In genomic region chr9:26892251-26893029, GRCh38 we compare ENCODE assay signal across 8 cellular contexts.
A peak's percentile ranks its signal among the peaks of the same experiment; 100 is the strongest.
DNase-seq lines count a peak whose midpoint lies in the region; ATAC-seq and TF ChIP-seq lines count a peak whose summit lies in the region.

A gene with protein sequence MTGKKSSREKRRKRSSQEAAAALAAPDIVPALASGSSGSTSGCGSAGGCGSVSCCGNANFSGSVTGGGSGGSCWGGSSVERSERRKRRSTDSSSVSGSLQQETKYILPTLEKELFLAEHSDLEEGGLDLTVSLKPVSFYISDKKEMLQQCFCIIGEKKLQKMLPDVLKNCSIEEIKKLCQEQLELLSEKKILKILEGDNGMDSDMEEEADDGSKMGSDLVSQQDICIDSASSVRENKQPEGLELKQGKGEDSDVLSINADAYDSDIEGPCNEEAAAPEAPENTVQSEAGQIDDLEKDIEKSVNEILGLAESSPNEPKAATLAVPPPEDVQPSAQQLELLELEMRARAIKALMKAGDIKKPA (minus strand): TSS chr9:26892802. CDS start chr9:26892715, 87 bp downstream.

- peak; percentile 98 for TF ChIP-seq POLR2A in erythroblast (IDR thresholded peaks at IDR 0.05; ENCODE audit: low read length)

- no peaks in the 10 kb centered on the region for H3K4me1 ChIP-seq in mucosa of stomach (ENCODE audit: control insufficient read depth, insufficient read depth, low read length)

- peak within 1 kb of the TSS; percentile 98 for H3K9ac ChIP-seq in mucosa of stomach (ENCODE audit: low read length)

- peak; percentile 35 for DNase-seq in DMS114 treated with DMSO at 0.1 percent for 48 hours (lab: John Stamatoyannopoulos, UW; ENCODE audit: unreplicated experiment)
- DNase-seq in HuH-7.5 (ENCODE audit: low spot score): peak; percentile 61
- DNase-seq in OCI-M2 (lab: John Stamatoyannopoulos, UW; ENCODE audit: unreplicated experiment): peak; percentile 59
- DNase-seq in activated T-cell treated with anti-CD3 and anti-CD28 coated beads, Interleukin-2, amount 50 U/mL, for 1 hour: peak; percentile 89
- peak; percentile 95 to 96 for DNase-seq in erythroblast (lab: John Stamatoyannopoulos, UW)
- peak; percentile 76 to 83 for DNase-seq in stimulated activated CD8-positive, alpha-beta memory T cell treated with anti-CD3 and anti-CD28 coated beads, Interleukin-7, amount 100 ng/mL, for 1 hour (ENCODE audit: low read depth in 2 of 2)

- H3K9me3 ChIP-seq in mucosa of stomach (ENCODE audit: control insufficient read depth, low read length): no peaks in the 10 kb centered on the region

- H3K36me3 ChIP-seq in mucosa of stomach (ENCODE audit: control insufficient read depth, insufficient read depth, low read length): no peaks in the 10 kb centered on the region

- peak within 1 kb of the TSS; percentile 100 for H3K4me3 ChIP-seq in mucosa of stomach (ENCODE audit: low read length)

- no peaks in the 10 kb centered on the region for H3K27me3 ChIP-seq in mucosa of stomach (ENCODE audit: control insufficient read depth, insufficient read depth, low read length)

- ATAC-seq in GM21526 (IDR thresholded peaks at IDR 0.05; ENCODE audit: low FRiP score, unreplicated experiment): peak; percentile 95

Comparison
In these comparisons a context has a peak if more than half of its experiments do, and no peak if none do; other contexts are left out.
1. Peak in every context shown above with its lines: DNase-seq, ATAC-seq and H3K4me3 ChIP-seq.
2. DNase-seq: peak in every context shown above with its lines; median percentile 96 in erythroblast; 89 in activated T-cell treated with anti-CD3 and anti-CD28 coated beads, Interleukin-2, amount 50 U/mL, for 1 hour; 80 in stimulated activated CD8-positive, alpha-beta memory T cell treated with anti-CD3 and anti-CD28 coated beads, Interleukin-7, amount 100 ng/mL, for 1 hour; 61 in HuH-7.5; 59 in OCI-M2; 35 in DMS114 treated with DMSO at 0.1 percent for 48 hours.